1 cellular context compared by ENCODE assay signal in the genomic region with DNA sequence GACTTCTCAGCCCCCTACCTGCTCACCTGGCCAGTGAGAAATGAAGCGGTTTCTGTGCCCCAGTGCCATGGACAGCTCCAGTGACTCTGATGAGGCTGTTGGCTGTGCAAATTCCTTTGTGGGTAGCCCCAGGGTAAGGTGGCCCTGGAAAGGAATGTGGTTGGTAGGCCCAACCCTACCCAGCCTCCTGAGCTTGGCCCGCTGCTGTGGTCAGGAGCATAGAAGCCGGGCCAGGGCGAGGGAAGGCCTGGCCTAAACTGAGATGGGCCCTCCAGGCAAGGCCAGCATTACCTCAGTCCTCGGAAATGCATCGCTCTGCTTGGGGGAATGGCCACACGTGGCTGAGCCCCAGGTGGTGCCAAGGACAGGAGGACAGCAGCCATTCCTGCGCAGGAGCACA.
TF ChIP-seq lines count a peak whose summit lies in the region.

No MANE protein-coding gene starts in this region.

TF ChIP-seq in H1, 55 proteins besides CTCF, POLR2A, EP300 and RAD21:
- TF ChIP-seq CHD1 (IDR thresholded peaks at IDR 0.05; ENCODE audit: low read depth, low read length) (no peak), POU5F1 (IDR thresholded peaks at IDR 0.05; ENCODE audit: low read depth, low read length) (no peak), SRF (IDR thresholded peaks at IDR 0.05; ENCODE audit: low read depth, low read length) (no peak), SIN3A (conservative IDR thresholded peaks at IDR 0.05 in 1 of 2, IDR thresholded peaks at IDR 0.05 in 1 of 2; ENCODE audit: low read depth in 1 of 2, low read length in 2 of 2) (no peak), CEBPB (IDR thresholded peaks at IDR 0.05; ENCODE audit: low read depth, low read length) (no peak), PHF8 (conservative IDR thresholded peaks at IDR 0.05; ENCODE audit: low read depth, low read length) (no peak), ZNF274 (IDR thresholded peaks at IDR 0.05; ENCODE audit: borderline replicate concordance, extremely low read depth, low read length) (no peak), HDAC6 (IDR thresholded peaks at IDR 0.05; ENCODE audit: low read depth, low read length) (no peak), KDM1A (IDR thresholded peaks at IDR 0.05; ENCODE audit: borderline replicate concordance, low read length) (no peak), HDAC2 (IDR thresholded peaks at IDR 0.05; ENCODE audit: borderline replicate concordance in 1 of 2, low read depth in 2 of 2, low read length in 2 of 2) (no peak), SP2 (IDR thresholded peaks at IDR 0.05; ENCODE audit: low read length) (no peak), TEAD4 (IDR thresholded peaks at IDR 0.05; ENCODE audit: low read depth, low read length) (no peak), RFX5 (IDR thresholded peaks at IDR 0.05; ENCODE audit: borderline replicate concordance, low read depth, low read length) (no peak), TAF7 (optimal IDR thresholded peaks at IDR 0.05; ENCODE audit: borderline replicate concordance, low read depth, low read length) (no peak), GABPA (IDR thresholded peaks at IDR 0.05; ENCODE audit: borderline replicate concordance, insufficient read depth, low read length) (no peak)
- TF ChIP-seq, protein P1, sequence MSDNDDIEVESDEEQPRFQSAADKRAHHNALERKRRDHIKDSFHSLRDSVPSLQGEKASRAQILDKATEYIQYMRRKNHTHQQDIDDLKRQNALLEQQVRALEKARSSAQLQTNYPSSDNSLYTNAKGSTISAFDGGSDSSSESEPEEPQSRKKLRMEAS (IDR thresholded peaks at IDR 0.05), result no peak
- TF ChIP-seq, protein P2, sequence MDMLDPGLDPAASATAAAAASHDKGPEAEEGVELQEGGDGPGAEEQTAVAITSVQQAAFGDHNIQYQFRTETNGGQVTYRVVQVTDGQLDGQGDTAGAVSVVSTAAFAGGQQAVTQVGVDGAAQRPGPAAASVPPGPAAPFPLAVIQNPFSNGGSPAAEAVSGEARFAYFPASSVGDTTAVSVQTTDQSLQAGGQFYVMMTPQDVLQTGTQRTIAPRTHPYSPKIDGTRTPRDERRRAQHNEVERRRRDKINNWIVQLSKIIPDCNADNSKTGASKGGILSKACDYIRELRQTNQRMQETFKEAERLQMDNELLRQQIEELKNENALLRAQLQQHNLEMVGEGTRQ (IDR thresholded peaks at IDR 0.05; ENCODE audit: low read length), result no peak
